In genomic region chr17:37698132-37698615, GRCh38 we compare ENCODE assay signal across 13 cellular contexts. TPM values are rescaled to one million over a fixed set of nuclear protein-coding genes. Genes with fewer than 3 reads are reported as not detected.
DNase-seq lines count a peak whose midpoint lies in the region; ATAC-seq and TF ChIP-seq lines count a peak whose summit lies in the region.
"Had no signal": no experiment of that assay in that cellular context is flagged by ENCODE, and none has a peak within 500 bp of the region (broad histone marks: within the 10 kb centered on the region; RNA-seq: fewer than 3 reads in every experiment).

No MANE protein-coding gene starts in this region.

- H3K4me3 ChIP-seq in osteoblast (ENCODE audit: insufficient read depth, low read length) = no peak overlapping the region

- no peaks in the 10 kb centered on the region for H3K9me3 Mint-ChIP-seq in activated CD4-positive, alpha-beta T cell treated with anti-CD3 and anti-CD28 coated beads, Interleukin-2, amount 10 ng/mL, durations not matched to agents 24 days and 14 days
- H3K9me3 Mint-ChIP-seq in activated CD4-positive, alpha-beta T cell treated with anti-CD3 and anti-CD28 coated beads, Interleukin-2, amount 10 ng/mL, durations not matched to agents 7 days and 5 days = no peaks in the 10 kb centered on the region

- peak overlapping the region; percentile 61 for H3K27ac Mint-ChIP-seq in activated CD4-positive, alpha-beta T cell treated with anti-CD3 and anti-CD28 coated beads, Interleukin-2, amount 10 ng/mL, durations not matched to agents 24 days and 14 days
- H3K27ac Mint-ChIP-seq in activated CD4-positive, alpha-beta T cell treated with anti-CD3 and anti-CD28 coated beads, Interleukin-2, amount 10 ng/mL, durations not matched to agents 7 days and 5 days = no peak overlapping the region
- H3K27ac Mint-ChIP-seq: mesothelial cell of epicardium had no signal

- H3K9me3 ChIP-seq in osteoblast (ENCODE audit: low read depth, low read length) = no peaks in the 10 kb centered on the region

- H3K4me1 ChIP-seq in osteoblast (ENCODE audit: insufficient read depth, low read length) = no peaks in the 10 kb centered on the region

- H3K4me2 ChIP-seq in osteoblast (ENCODE audit: insufficient read depth, low read length) = no peak overlapping the region

- peaks cover 1% of the 10 kb centered on the region for H3K36me3 Mint-ChIP-seq in activated CD4-positive, alpha-beta T cell treated with anti-CD3 and anti-CD28 coated beads, Interleukin-2, amount 10 ng/mL, durations not matched to agents 24 days and 14 days (ENCODE audit: low read depth)
- H3K36me3 Mint-ChIP-seq in activated CD4-positive, alpha-beta T cell treated with anti-CD3 and anti-CD28 coated beads, Interleukin-2, amount 10 ng/mL, durations not matched to agents 7 days and 5 days (ENCODE audit: low read depth) = no peaks in the 10 kb centered on the region
- H3K36me3 Mint-ChIP-seq: mesothelial cell of epicardium had no signal

- intact Hi-C loops in activated CD4-positive, alpha-beta T cell treated with anti-CD3 and anti-CD28 coated beads, Interleukin-2, amount 10 ng/mL, durations not matched to agents 24 days and 14 days (cut with micrococcal nuclease) = loop anchor here (2.0 kb wide), 1 partner anchor 67 kb away; no protein-coding TSS in a partner anchor

- no peak for TF ChIP-seq CTCF in osteoblast (IDR thresholded peaks at IDR 0.05; ENCODE audit: extremely low read depth, low read depth, low read length)

- H3K4me3 Mint-ChIP-seq in activated CD4-positive, alpha-beta T cell treated with anti-CD3 and anti-CD28 coated beads, Interleukin-2, amount 10 ng/mL, durations not matched to agents 24 days and 14 days = no peak overlapping the region
- no peak overlapping the region for H3K4me3 Mint-ChIP-seq in activated CD4-positive, alpha-beta T cell treated with anti-CD3 and anti-CD28 coated beads, Interleukin-2, amount 10 ng/mL, durations not matched to agents 7 days and 5 days
- H3K4me3 Mint-ChIP-seq: mesothelial cell of epicardium had no signal

- no peaks in the 10 kb centered on the region for H4K20me1 ChIP-seq in osteoblast (ENCODE audit: insufficient read depth, low read length)

- H3K36me3 ChIP-seq in osteoblast (ENCODE audit: insufficient read depth, low read length) = no peaks in the 10 kb centered on the region

- no peaks in the 10 kb centered on the region for H3K79me2 ChIP-seq in osteoblast (ENCODE audit: insufficient read depth, low read length)

- H3K27me3 Mint-ChIP-seq in activated CD4-positive, alpha-beta T cell treated with anti-CD3 and anti-CD28 coated beads, Interleukin-2, amount 10 ng/mL, durations not matched to agents 24 days and 14 days = peaks cover 12% of the 10 kb centered on the region
- H3K27me3 Mint-ChIP-seq in activated CD4-positive, alpha-beta T cell treated with anti-CD3 and anti-CD28 coated beads, Interleukin-2, amount 10 ng/mL, durations not matched to agents 7 days and 5 days = peaks cover 10% of the 10 kb centered on the region

- peaks cover 8% of the 10 kb centered on the region for H3K27me3 ChIP-seq in osteoblast (ENCODE audit: insufficient read depth, low read length)

- no peak for ATAC-seq in HG03097 (IDR thresholded peaks at IDR 0.05; ENCODE audit: low FRiP score, unreplicated experiment)

- POLR2A ChIA-PET in activated CD4-positive, alpha-beta T cell treated with anti-CD3 and anti-CD28 coated beads, Interleukin-2, amount 10 ng/mL, durations not matched to agents 7 days and 5 days (lab: Charles Lee) = interaction anchor here (0.6 kb wide), 1 partner anchor 48 kb away, joined by 3 read pairs; no protein-coding TSS in a partner anchor

- H3K27ac ChIP-seq in osteoblast (ENCODE audit: low read depth, low read length) = no peak overlapping the region

- CTCF ChIA-PET in activated CD4-positive, alpha-beta T cell treated with anti-CD3 and anti-CD28 coated beads, Interleukin-2, amount 10 ng/mL, durations not matched to agents 7 days and 5 days (lab: Charles Lee) = no interaction called here

- no peak overlapping the region for H2AFZ ChIP-seq in osteoblast (ENCODE audit: low read length)

- peak; percentile 63 for DNase-seq in activated CD4-positive, alpha-beta T cell treated with anti-CD3 and anti-CD28 coated beads, Interleukin-2, amount 10 ng/mL, durations not matched to agents 24 days and 14 days
- DNase-seq in activated CD4-positive, alpha-beta T cell treated with anti-CD3 and anti-CD28 coated beads, Interleukin-2, amount 10 ng/mL, durations not matched to agents 7 days and 5 days = no peak
- peak; percentile 29 for DNase-seq in HuH-7.5 (ENCODE audit: low spot score)
- DNase-seq in astrocyte of the hippocampus (ENCODE audit: low read depth, low spot score) = peak; percentile 43
- DNase-seq in osteoblast (ENCODE audit: insufficient read length, low spot score, missing footprints) = peak; percentile 64
- DNase-seq in superior temporal gyrus (ENCODE audit: extremely low spot score) = no peak
- DNase-seq in SKM-1 treated with dmso at 0.1 percent for 144 hours (lab: John Stamatoyannopoulos, UW; ENCODE audit: unreplicated experiment) = no peak
- DNase-seq: DMS153, T-helper 9 cell had no signal

- H3K4me1 Mint-ChIP-seq in activated CD4-positive, alpha-beta T cell treated with anti-CD3 and anti-CD28 coated beads, Interleukin-2, amount 10 ng/mL, durations not matched to agents 24 days and 14 days = peaks cover 33% of the 10 kb centered on the region
- peaks cover 7% of the 10 kb centered on the region for H3K4me1 Mint-ChIP-seq in activated CD4-positive, alpha-beta T cell treated with anti-CD3 and anti-CD28 coated beads, Interleukin-2, amount 10 ng/mL, durations not matched to agents 7 days and 5 days
- H3K4me1 Mint-ChIP-seq: mesothelial cell of epicardium had no signal

RNA-seq across cellular contexts. Expression of gene HNF1B, which starts 46.7 kb away (rescaled TPM):
- total RNA-seq in activated CD4-positive, alpha-beta T cell treated with anti-CD3 and anti-CD28 coated beads, Interleukin-2, amount 10 ng/mL, durations not matched to agents 24 days and 14 days = 2.2 and 2.9 TPM in 2 replicates
- under 1 TPM in 1 of 2 experiments, not detected in 1; 0.08 TPM for total RNA-seq in activated CD4-positive, alpha-beta T cell treated with anti-CD3 and anti-CD28 coated beads, Interleukin-2, amount 10 ng/mL, durations not matched to agents 7 days and 5 days
- total RNA-seq in osteoblast = not detected in 2 replicates
- total RNA-seq: endothelial cell of umbilical vein, posterior vena cava had no signal

RNA-seq across cellular contexts. Expression of gene DDX52, which starts 54.9 kb away (rescaled TPM):
- total RNA-seq in activated CD4-positive, alpha-beta T cell treated with anti-CD3 and anti-CD28 coated beads, Interleukin-2, amount 10 ng/mL, durations not matched to agents 24 days and 14 days = 46.6 and 50.0 TPM in 2 replicates
- 10 to 100 TPM; 26.7 to 27.7 TPM for total RNA-seq in activated CD4-positive, alpha-beta T cell treated with anti-CD3 and anti-CD28 coated beads, Interleukin-2, amount 10 ng/mL, durations not matched to agents 7 days and 5 days
- total RNA-seq in osteoblast = 29.2 and 29.3 TPM in 2 replicates

Comparison
In these comparisons a context has a peak if more than half of its experiments do, and no peak if none do; other contexts are left out.
1. DNase-seq: peak in activated CD4-positive, alpha-beta T cell treated with anti-CD3 and anti-CD28 coated beads, Interleukin-2, amount 10 ng/mL, durations not matched to agents 24 days and 14 days (single experiment), HuH-7.5 (single experiment), astrocyte of the hippocampus (single experiment) and osteoblast (single experiment); none in activated CD4-positive, alpha-beta T cell treated with anti-CD3 and anti-CD28 coated beads, Interleukin-2, amount 10 ng/mL, durations not matched to agents 7 days and 5 days (single experiment), superior temporal gyrus (single experiment) and SKM-1 treated with dmso at 0.1 percent for 144 hours (single experiment).